In genomic region chr4:17385403-17385802, GRCh38 we compare ENCODE assay signal across 10 cellular contexts.
A peak's percentile ranks its signal among the peaks of the same experiment; 100 is the strongest.
DNase-seq lines count a peak whose midpoint lies in the region; ATAC-seq, FAIRE-seq and TF ChIP-seq lines count a peak whose summit lies in the region.
"Had no signal": no experiment of that assay in that cellular context is flagged by ENCODE, and none has a peak within 500 bp of the region (broad histone marks: within the 10 kb centered on the region; RNA-seq: fewer than 3 reads in every experiment).

No MANE protein-coding gene starts in this region.

- no peak overlapping the region for H3K27ac ChIP-seq in PC-3 (ENCODE audit: low read length)
- H3K27ac ChIP-seq: uterus had no signal

- no peaks in the 10 kb centered on the region for H3K9me2 ChIP-seq in PC-3 (replicated peaks; ENCODE audit: low read length)

- no peak for ATAC-seq in PC-3

- H3K36me3 ChIP-seq in PC-3 (ENCODE audit: low read depth, low read length) = no peaks in the 10 kb centered on the region
- H3K36me3 ChIP-seq: uterus had no signal

- no peak overlapping the region for H2AFZ ChIP-seq in PC-3 (ENCODE audit: low read length)

- peak; percentile 46 for DNase-seq in activated CD4-positive, alpha-beta T cell treated with anti-CD3 and anti-CD28 coated beads, Interleukin-2, amount 10 ng/mL, durations not matched to agents 7 days and 5 days
- no peak for DNase-seq in activated CD4-positive, alpha-beta T cell treated with anti-CD3 and anti-CD28 coated beads for 48 hours
- DNase-seq in HCEC 1CT = peak; percentile 9
- DNase-seq in OCI-M1 (lab: John Stamatoyannopoulos, UW) = peak; percentile 90
- DNase-seq in fibroblast of villous mesenchyme (ENCODE audit: low read depth) = peak; percentile 77
- no peak for DNase-seq in HTR-8/SVneo (ENCODE audit: insufficient read length, low spot score)
- DNase-seq in PC-3 = no peak
- no peak for DNase-seq in activated CD4-positive, CD25-positive, alpha-beta regulatory T cell (lab: John Stamatoyannopoulos, UW)
- DNase-seq: activated B cell treated with CpG ODN at 0.5 μM for 24 hours had no signal

- no peak for FAIRE-seq in HTR-8/SVneo (lab: Jason Lieb, UNC)

- H3K9me3 Mint-ChIP-seq in activated CD4-positive, alpha-beta T cell treated with anti-CD3 and anti-CD28 coated beads, Interleukin-2, amount 10 ng/mL, durations not matched to agents 7 days and 5 days = peaks cover 16% of the 10 kb centered on the region

- no peaks in the 10 kb centered on the region for H3K4me1 ChIP-seq in PC-3 (ENCODE audit: insufficient read depth, low read length)
- H3K4me1 ChIP-seq: uterus had no signal

- no peak overlapping the region for H3K4me3 Mint-ChIP-seq in activated CD4-positive, alpha-beta T cell treated with anti-CD3 and anti-CD28 coated beads, Interleukin-2, amount 10 ng/mL, durations not matched to agents 7 days and 5 days
- H3K4me3 Mint-ChIP-seq: activated B cell treated with CpG ODN at 0.5 μM for 24 hours had no signal

- H3K9me3 ChIP-seq in PC-3 (ENCODE audit: low read length) = no peaks in the 10 kb centered on the region
- H3K9me3 ChIP-seq: uterus had no signal

- peaks cover 13% of the 10 kb centered on the region for H3K4me1 Mint-ChIP-seq in activated CD4-positive, alpha-beta T cell treated with anti-CD3 and anti-CD28 coated beads, Interleukin-2, amount 10 ng/mL, durations not matched to agents 7 days and 5 days

- H3K79me2 ChIP-seq in PC-3 (ENCODE audit: low read length) = no peaks in the 10 kb centered on the region

- CTCF ChIA-PET in activated CD4-positive, alpha-beta T cell treated with anti-CD3 and anti-CD28 coated beads, Interleukin-2, amount 10 ng/mL, durations not matched to agents 7 days and 5 days (lab: Charles Lee) = interaction anchor here (0.9 to 1.0 kb wide), 2 partner anchors 23 to 45 kb away, joined by 3 read pairs; no protein-coding TSS in a partner anchor
- CTCF ChIA-PET in PC-3 (lab: Charles Lee) = no interaction called here

- H3K36me3 Mint-ChIP-seq in activated CD4-positive, alpha-beta T cell treated with anti-CD3 and anti-CD28 coated beads, Interleukin-2, amount 10 ng/mL, durations not matched to agents 7 days and 5 days (ENCODE audit: low read depth) = peaks cover 7% of the 10 kb centered on the region

- intact Hi-C loops in PC-3 (cut with micrococcal nuclease) = no loop called here

- H3F3A ChIP-seq in PC-3 (ENCODE audit: low read length, unreplicated experiment) = no peaks in the 10 kb centered on the region

- H3K27me3 Mint-ChIP-seq in activated CD4-positive, alpha-beta T cell treated with anti-CD3 and anti-CD28 coated beads, Interleukin-2, amount 10 ng/mL, durations not matched to agents 7 days and 5 days = no peaks in the 10 kb centered on the region

- H3K27me3 ChIP-seq in PC-3 (ENCODE audit: low read length) = no peaks in the 10 kb centered on the region; the same call in 1 of the 2 replicates
- H3K27me3 ChIP-seq: uterus had no signal

- no peak overlapping the region for H3K4me2 ChIP-seq in PC-3 (ENCODE audit: low read length)

- H3K4me3 ChIP-seq in fibroblast of villous mesenchyme (ENCODE audit: low read depth, low read length) = no peak overlapping the region
- H3K4me3 ChIP-seq in PC-3 (ENCODE audit: low read length) = no peak overlapping the region
- H3K4me3 ChIP-seq: uterus had no signal

- no peaks in the 10 kb centered on the region for H4K20me1 ChIP-seq in PC-3 (ENCODE audit: low read length)

- no TSS peak for BruUV-seq in PC-3 (replicated peaks; lab: Mats Ljungman, UMichigan)

- no peak overlapping the region for H3K9ac ChIP-seq in PC-3 (ENCODE audit: low read length)

- peak overlapping the region; percentile 54 for H3K27ac Mint-ChIP-seq in activated CD4-positive, alpha-beta T cell treated with anti-CD3 and anti-CD28 coated beads, Interleukin-2, amount 10 ng/mL, durations not matched to agents 7 days and 5 days
- H3K27ac Mint-ChIP-seq: activated B cell treated with CpG ODN at 0.5 μM for 24 hours had no signal

- POLR2A ChIA-PET in activated CD4-positive, alpha-beta T cell treated with anti-CD3 and anti-CD28 coated beads, Interleukin-2, amount 10 ng/mL, durations not matched to agents 7 days and 5 days (lab: Charles Lee) = interaction anchor here (0.6 kb wide), 1 partner anchor 15 kb away, joined by 4 read pairs; no protein-coding TSS in a partner anchor
- POLR2A ChIA-PET in PC-3 (lab: Charles Lee; ENCODE audit: unreplicated experiment) = no interaction called here

- no peak for TF ChIP-seq CTCF in fibroblast of villous mesenchyme (IDR thresholded peaks at IDR 0.05; ENCODE audit: insufficient read depth, low read depth, low read length)
- no peak for TF ChIP-seq CTCF in PC-3 (conservative IDR thresholded peaks at IDR 0.05; ENCODE audit: low read depth, low read length)

Comparison
In these comparisons a context has a peak if more than half of its experiments do, and no peak if none do; other contexts are left out.
1. DNase-seq: peak in activated CD4-positive, alpha-beta T cell treated with anti-CD3 and anti-CD28 coated beads, Interleukin-2, amount 10 ng/mL, durations not matched to agents 7 days and 5 days (single experiment), HCEC 1CT (single experiment), OCI-M1 (single experiment) and fibroblast of villous mesenchyme (single experiment); none in activated CD4-positive, alpha-beta T cell treated with anti-CD3 and anti-CD28 coated beads for 48 hours (single experiment), HTR-8/SVneo (single experiment), PC-3 (single experiment) and activated CD4-positive, CD25-positive, alpha-beta regulatory T cell (0 of 4).